In genomic region chr1:38093569-38094520, GRCh38 we compare ENCODE assay signal across 19 cellular contexts. TPM values are rescaled to one million over a fixed set of nuclear protein-coding genes. Genes with fewer than 3 reads are reported as not detected.
DNase-seq lines count a peak whose midpoint lies in the region; ATAC-seq, FAIRE-seq and TF ChIP-seq lines count a peak whose summit lies in the region.
"Had no signal": no experiment of that assay in that cellular context is flagged by ENCODE, and none has a peak within 500 bp of the region (broad histone marks: within the 10 kb centered on the region; RNA-seq: fewer than 3 reads in every experiment).

No MANE protein-coding gene starts in this region.

- H3K27me3 ChIP-seq in K562 (ENCODE audit: control insufficient read depth in 2 of 2, insufficient read depth in 2 of 2, low read length in 2 of 2), result peaks cover 51 to 73% of the 10 kb centered on the region in 2 experiments

- H2AFZ ChIP-seq in K562 (ENCODE audit: low read depth, low read length), result no peak overlapping the region

- BruUV-seq in K562 (replicated peaks; lab: Mats Ljungman, UMichigan), result no TSS peak

- POLR2A ChIA-PET in K562 (lab: Yijun Ruan, JAX), result no interaction called here

- H3K36me3 ChIP-seq in K562 (ENCODE audit: control insufficient read depth, insufficient read depth, low read length), result no peaks in the 10 kb centered on the region

- in situ Hi-C loops in K562 (cut with MboI), result no loop called here

- no peaks in the 10 kb centered on the region for H3K9me3 ChIP-seq in K562 (replicated peaks; ENCODE audit: control insufficient read depth, insufficient read depth, low read depth, low read length)
- H3K9me3 ChIP-seq: Caco-2 had no signal

- WGBS in K562 (ENCODE audit: insufficient coverage, low coverage, missing lambda C conversion rate), result under 1% methylated on average over 18 of the region's 18 CpGs

- no peak for TF ChIP-seq POLR2A in K562 (conservative IDR thresholded peaks at IDR 0.05)

- no peak overlapping the region for H3K27ac ChIP-seq in K562 (ENCODE audit: extremely low read depth, low read depth, low read length)
- H3K27ac ChIP-seq: C4-2B, KMS-11 had no signal

- intact Hi-C loops in K562 (cut with micrococcal nuclease), result no loop called here

- ATAC-seq in HG03342 (IDR thresholded peaks at IDR 0.05; ENCODE audit: unreplicated experiment) (peak; percentile 47), K562 (no peak)
- ATAC-seq: HCT116, Panc1, T-cell had no signal

- H3K9ac ChIP-seq in K562 (ENCODE audit: insufficient read depth in 1 of 2, low read depth in 2 of 2, low read length in 2 of 2), result no peak overlapping the region
- H3K9ac ChIP-seq: KMS-11 had no signal

- CTCF ChIA-PET in K562 (lab: Yijun Ruan, JAX; ENCODE audit: low intra/inter-chr PET ratio), result no interaction called here

- FAIRE-seq in K562 (lab: Jason Lieb, UNC), result no peak
- peak; percentile 58 for FAIRE-seq in urothelium cell line (lab: Jason Lieb, UNC)

- peaks cover 5% of the 10 kb centered on the region; the same call in 1 of the 2 replicates for H4K20me1 ChIP-seq in K562 (replicated peaks; ENCODE audit: control insufficient read depth, insufficient read depth, low read length)

- TF ChIP-seq EP300 in K562 (IDR thresholded peaks at IDR 0.05; ENCODE audit: low read length), result no peak

- H3K4me3 ChIP-seq in K562, result no peak overlapping the region

- DNase-seq in NCI-H2081 (lab: John Stamatoyannopoulos, UW) (peak; percentile 14 to 53), NCI-H2081 treated with DMSO at 0.1 percent for 48 hours (lab: John Stamatoyannopoulos, UW) (no peak), K562 (ENCODE audit: extremely low read depth in 1 of 4, low spot score in 3 of 4) (no peak), urothelium cell line (ENCODE audit: low spot score) (no peak), NCI-H1105 treated with DMSO at 0.1 percent for 48 hours (lab: John Stamatoyannopoulos, UW) (no peak), globus pallidus (ENCODE audit: low spot score) (no peak)
- no peak for DNase-seq in activated naive CD4-positive, alpha-beta T cell treated with Interleukin-2 at 50 U/mL for 16 hours
- DNase-seq: 8988T, Caco-2, DMS153, NCI-H1092, NCI-H1694 treated with DMSO at 0.1 percent for 48 hours, T-cell had no signal

- no peaks in the 10 kb centered on the region for H3K9me1 ChIP-seq in K562 (ENCODE audit: control insufficient read depth, insufficient read depth, low read length)

- no peak for TF ChIP-seq RAD21 in K562 (CRISPR knock-in tag; conservative IDR thresholded peaks at IDR 0.05 in 1 of 2, IDR thresholded peaks at IDR 0.05 in 1 of 2)

- H3K79me2 ChIP-seq in K562 (ENCODE audit: control insufficient read depth, insufficient read depth, low read length), result no peaks in the 10 kb centered on the region

- H3K4me2 ChIP-seq in K562 (ENCODE audit: insufficient read depth, low read length), result no peak overlapping the region
- H3K4me2 ChIP-seq: KMS-11 had no signal

- H3K4me1 ChIP-seq in K562 (replicated peaks in 1 of 2; ENCODE audit: control insufficient read depth in 2 of 2, insufficient read depth in 2 of 2, low read length in 2 of 2), result peaks cover 0 to 4% of the 10 kb centered on the region in 2 experiments; a peak in 1 of 5 replicates
- H3K4me1 ChIP-seq: Caco-2 had no signal

- no peak for TF ChIP-seq CTCF in K562 (IDR thresholded peaks at IDR 0.05 in 2 of 3, conservative IDR thresholded peaks at IDR 0.05 in 1 of 3; ENCODE audit: insufficient read depth in 2 of 3, low read depth in 1 of 3, low read length in 3 of 3)

TF ChIP-seq in K562, 482 proteins besides CTCF, POLR2A, EP300 and RAD21:
- TF ChIP-seq ZNF282 (CRISPR knock-in tag; IDR thresholded peaks at IDR 0.05) (no peak), SREBF1 (IDR thresholded peaks at IDR 0.05; ENCODE audit: borderline replicate concordance, low read depth, low read length) (no peak), RBM15 (IDR thresholded peaks at IDR 0.05; ENCODE audit: insufficient read depth, low read length) (no peak), HNRNPUL1 (IDR thresholded peaks at IDR 0.05; ENCODE audit: low read length) (no peak), ZFP36 (IDR thresholded peaks at IDR 0.05; ENCODE audit: low read depth, low read length, partially characterized antibody) (peak; percentile 83), ZNF311 (CRISPR knock-in tag; IDR thresholded peaks at IDR 0.05) (no peak), ZNF707 (CRISPR knock-in tag; conservative IDR thresholded peaks at IDR 0.05) (no peak)

RNA-seq across cellular contexts. Expression of gene POU3F1, which starts 47.3 kb away (rescaled TPM):
- not detected in 2 replicates for total RNA-seq in K562 (2011; cell fraction: chromatin; rRNA removed; ENCODE audit: low replicate concordance)
- total RNA-seq in K562 (2011; cell fraction: nucleolus; rRNA removed), result 0.13 TPM in 1 of 2 replicates, not detected in the other
- total RNA-seq in K562 (2011; cell fraction: nucleoplasm; rRNA removed), result not detected in 2 replicates
- total RNA-seq in K562 (2014; rRNA removed) (0.08 and 0.09 TPM in 2 replicates), K562 (2014; rRNA removed; fragmentation: Illumina TruSeq; extraction: Trizol) (not detected in 2 replicates), K562 (2015; rRNA removed; fragmentation: Illumina TruSeq; extraction: Trizol) (not detected in 2 replicates), K562 (2021) (not detected in 2 replicates)
- polyA plus RNA-seq in K562 (2011; rRNA removed) (0.05 TPM in 1 of 2 replicates, not detected in the other), K562 (2014; fragmentation: Illumina TruSeq; extraction: Trizol) (not detected in 2 replicates), K562 (2014; fragmentation: Nextera tagmentation; extraction: Ambion mirVana) (not detected), K562 (2014; rRNA removed) (not detected in 2 replicates)
- not detected in 2 replicates for polyA plus RNA-seq in K562 (2011; cell fraction: cytosol; rRNA removed)
- 0.06 and 0.15 TPM in 2 replicates for polyA plus RNA-seq in K562 (2011; cell fraction: nucleus; rRNA removed)
- not detected in 2 replicates for polyA plus RNA-seq in K562 (2012)
- not detected in 2 replicates for polyA minus RNA-seq in K562 (2011; rRNA and poly(A)+ RNA removed)
- not detected in 2 replicates for polyA minus RNA-seq in K562 (2011; cell fraction: cytosol; rRNA and poly(A)+ RNA removed)
- polyA minus RNA-seq in K562 (2011; cell fraction: nucleus; rRNA and poly(A)+ RNA removed), result 0.13 and 0.33 TPM in 2 replicates
- total RNA-seq: Caco-2, M059J had no signal

Comparison
In these comparisons a context has a peak if more than half of its experiments do, and no peak if none do; other contexts are left out.
1. DNase-seq: peak in NCI-H2081 (2 of 2); none in NCI-H2081 treated with DMSO at 0.1 percent for 48 hours (single experiment), K562 (0 of 4), urothelium cell line (single experiment), NCI-H1105 treated with DMSO at 0.1 percent for 48 hours (single experiment), globus pallidus (single experiment) and activated naive CD4-positive, alpha-beta T cell treated with Interleukin-2 at 50 U/mL for 16 hours (single experiment).